8 cellular contexts compared by ENCODE assay signal in the genomic region with DNA sequence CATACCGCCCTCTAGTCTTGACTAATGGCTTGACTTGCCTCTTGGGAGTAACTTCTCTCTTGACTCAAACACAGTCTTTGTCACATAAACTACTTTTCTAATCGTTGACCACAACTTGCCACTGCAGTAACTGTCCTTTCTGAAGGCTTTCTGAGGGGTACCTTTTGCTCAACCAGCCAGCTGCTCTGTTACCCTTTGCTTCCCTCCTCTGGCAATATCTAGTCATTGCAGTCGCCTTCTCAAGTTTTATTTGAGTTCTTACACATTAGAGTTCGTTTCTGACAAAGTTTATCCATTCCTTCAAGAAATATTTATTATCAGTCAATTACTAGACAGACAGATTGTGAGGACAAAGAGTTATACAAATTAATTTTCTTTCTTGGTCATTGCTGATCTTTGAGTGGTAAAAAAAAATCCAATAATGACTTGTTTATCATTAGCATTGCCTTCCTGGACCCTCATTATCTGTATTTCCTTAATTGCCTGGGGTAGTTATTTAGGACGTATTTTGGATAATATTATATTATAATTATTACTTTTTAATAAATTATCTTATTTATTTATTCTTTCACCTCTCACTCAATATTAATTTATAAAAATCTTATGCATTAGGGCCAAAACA.
DNase-seq lines count a peak whose midpoint lies in the region; ATAC-seq and TF ChIP-seq lines count a peak whose summit lies in the region.

No MANE protein-coding gene starts in this region.

- TF ChIP-seq EP300 in Ishikawa (IDR thresholded peaks at IDR 0.05; ENCODE audit: borderline replicate concordance), result no peak

- peak; percentile 58 for ATAC-seq in GM18868 (IDR thresholded peaks at IDR 0.05; ENCODE audit: unreplicated experiment)
- no peak for ATAC-seq in HG02973 (IDR thresholded peaks at IDR 0.05; ENCODE audit: unreplicated experiment)

- H3K9me3 ChIP-seq in Peyer's patch, result no peaks in the 10 kb centered on the region

- H3K4me1 ChIP-seq in Peyer's patch, result no peaks in the 10 kb centered on the region

- H3K27ac ChIP-seq in Peyer's patch, result no peak overlapping the region

- peak; percentile 70 for DNase-seq in Ammon's horn (ENCODE audit: low spot score)
- DNase-seq in Peyer's patch, result no peak
- DNase-seq in fibroblast of mammary gland (ENCODE audit: low read depth), result peak; percentile 9
- peak; percentile 24 for DNase-seq in retinal pigment epithelial cell (ENCODE audit: low read depth)
- no peak for DNase-seq in effector CD4-positive, alpha-beta T cell

- TF ChIP-seq RAD21 in Ishikawa (IDR thresholded peaks at IDR 0.05; ENCODE audit: low read depth), result peak; percentile 88

- H3K4me3 ChIP-seq in Peyer's patch, result no peak overlapping the region
- H3K4me3 ChIP-seq in fibroblast of mammary gland (ENCODE audit: control insufficient read depth, low read depth, low read length), result no peak overlapping the region
- no peak overlapping the region for H3K4me3 ChIP-seq in retinal pigment epithelial cell (ENCODE audit: low read length)

- no peak for TF ChIP-seq POLR2A in Peyer's patch (IDR thresholded peaks at IDR 0.05)

- H3K27me3 ChIP-seq in Peyer's patch, result no peaks in the 10 kb centered on the region

- no peaks in the 10 kb centered on the region for H3K36me3 ChIP-seq in Peyer's patch

- TF ChIP-seq CTCF in Peyer's patch (IDR thresholded peaks at IDR 0.05) (peak in 4 of 6 experiments; percentile 18 to 43 (median 38)), fibroblast of mammary gland (conservative IDR thresholded peaks at IDR 0.05; ENCODE audit: control insufficient read depth, insufficient read depth, low read depth, low read length) (peak; percentile 51), retinal pigment epithelial cell (conservative IDR thresholded peaks at IDR 0.05; ENCODE audit: low read depth, low read length) (peak; percentile 91)

TF ChIP-seq in Ishikawa, 13 proteins besides CTCF, POLR2A, EP300 and RAD21:
- TF ChIP-seq TAF1 (IDR thresholded peaks at IDR 0.05; ENCODE audit: low read depth) (no peak), TEAD4 (IDR thresholded peaks at IDR 0.05) (no peak), TCF12 (IDR thresholded peaks at IDR 0.05; ENCODE audit: low read depth) (no peak), FOXM1 (IDR thresholded peaks at IDR 0.05; ENCODE audit: borderline replicate concordance, low read depth) (no peak), EGR1 (IDR thresholded peaks at IDR 0.05) (no peak), NFIC (IDR thresholded peaks at IDR 0.05) (no peak), YY1 (IDR thresholded peaks at IDR 0.05; ENCODE audit: low read depth) (no peak)
- TF ChIP-seq, protein P1, sequence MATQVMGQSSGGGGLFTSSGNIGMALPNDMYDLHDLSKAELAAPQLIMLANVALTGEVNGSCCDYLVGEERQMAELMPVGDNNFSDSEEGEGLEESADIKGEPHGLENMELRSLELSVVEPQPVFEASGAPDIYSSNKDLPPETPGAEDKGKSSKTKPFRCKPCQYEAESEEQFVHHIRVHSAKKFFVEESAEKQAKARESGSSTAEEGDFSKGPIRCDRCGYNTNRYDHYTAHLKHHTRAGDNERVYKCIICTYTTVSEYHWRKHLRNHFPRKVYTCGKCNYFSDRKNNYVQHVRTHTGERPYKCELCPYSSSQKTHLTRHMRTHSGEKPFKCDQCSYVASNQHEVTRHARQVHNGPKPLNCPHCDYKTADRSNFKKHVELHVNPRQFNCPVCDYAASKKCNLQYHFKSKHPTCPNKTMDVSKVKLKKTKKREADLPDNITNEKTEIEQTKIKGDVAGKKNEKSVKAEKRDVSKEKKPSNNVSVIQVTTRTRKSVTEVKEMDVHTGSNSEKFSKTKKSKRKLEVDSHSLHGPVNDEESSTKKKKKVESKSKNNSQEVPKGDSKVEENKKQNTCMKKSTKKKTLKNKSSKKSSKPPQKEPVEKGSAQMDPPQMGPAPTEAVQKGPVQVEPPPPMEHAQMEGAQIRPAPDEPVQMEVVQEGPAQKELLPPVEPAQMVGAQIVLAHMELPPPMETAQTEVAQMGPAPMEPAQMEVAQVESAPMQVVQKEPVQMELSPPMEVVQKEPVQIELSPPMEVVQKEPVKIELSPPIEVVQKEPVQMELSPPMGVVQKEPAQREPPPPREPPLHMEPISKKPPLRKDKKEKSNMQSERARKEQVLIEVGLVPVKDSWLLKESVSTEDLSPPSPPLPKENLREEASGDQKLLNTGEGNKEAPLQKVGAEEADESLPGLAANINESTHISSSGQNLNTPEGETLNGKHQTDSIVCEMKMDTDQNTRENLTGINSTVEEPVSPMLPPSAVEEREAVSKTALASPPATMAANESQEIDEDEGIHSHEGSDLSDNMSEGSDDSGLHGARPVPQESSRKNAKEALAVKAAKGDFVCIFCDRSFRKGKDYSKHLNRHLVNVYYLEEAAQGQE (IDR thresholded peaks at IDR 0.05; ENCODE audit: low read depth), result no peak

Comparison
In these comparisons a context has a peak if more than half of its experiments do, and no peak if none do; other contexts are left out.
1. DNase-seq: peak in Ammon's horn (single experiment), fibroblast of mammary gland (single experiment) and retinal pigment epithelial cell (single experiment); none in Peyer's patch (0 of 3) and effector CD4-positive, alpha-beta T cell (single experiment).
2. CTCF ChIP-seq: peak in every context shown above with its lines; median percentile 91 in retinal pigment epithelial cell; 51 in fibroblast of mammary gland; 38 in Peyer's patch.